Comparison of ENCODE assay signal across 18 cellular contexts in the genomic region with DNA sequence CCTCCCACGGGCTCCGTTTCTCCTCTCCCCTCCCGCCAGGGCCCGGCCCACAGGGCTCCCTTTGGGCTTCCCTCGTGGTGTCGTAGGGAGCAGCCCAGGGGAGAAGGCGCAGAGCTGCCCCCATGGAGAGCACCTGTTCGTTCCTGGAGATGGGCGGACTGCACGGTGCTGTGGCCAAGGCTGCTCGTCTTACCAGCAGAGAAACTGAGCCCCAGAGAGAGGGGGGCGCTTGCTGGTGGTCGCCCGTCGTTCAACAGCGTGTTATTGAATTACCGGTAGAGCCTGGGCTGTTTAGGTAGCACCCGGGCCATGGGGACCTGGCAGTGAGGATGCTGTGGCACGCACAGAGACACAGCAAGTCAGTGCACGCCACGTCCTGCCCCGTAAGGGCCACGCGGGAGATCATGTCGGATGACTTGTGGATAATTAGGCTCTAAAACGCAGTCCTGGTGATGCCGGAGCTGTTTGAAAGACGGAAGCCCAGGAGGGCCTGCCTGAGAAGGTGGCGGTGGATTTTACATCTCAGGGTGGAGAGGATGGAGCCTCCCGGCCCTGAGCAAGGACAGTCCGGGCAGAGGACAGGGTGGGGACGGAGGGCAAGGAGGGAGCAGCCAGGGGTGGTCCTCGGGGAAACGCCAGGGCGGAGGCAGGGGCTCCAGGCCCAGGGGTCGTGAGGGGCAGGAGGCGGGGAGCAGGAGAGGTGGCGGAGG.
DNase-seq lines count a peak whose midpoint lies in the region; FAIRE-seq and TF ChIP-seq lines count a peak whose summit lies in the region.
"Had no signal": no experiment of that assay in that cellular context is flagged by ENCODE, and none has a peak within 500 bp of the region (broad histone marks: within the 10 kb centered on the region; RNA-seq: fewer than 3 reads in every experiment).

No MANE protein-coding gene starts in this region.

- H2BK12ac ChIP-seq in H1 (ENCODE audit: low read depth, low read length) = no peak overlapping the region
- H2BK12ac ChIP-seq in neuronal stem cell (ENCODE audit: low read length) = no peak overlapping the region

- TF ChIP-seq CTCF in left ventricle myocardium inferior (IDR thresholded peaks at IDR 0.05; ENCODE audit: borderline replicate concordance) = no peak
- no peak for TF ChIP-seq CTCF in H1 (IDR thresholded peaks at IDR 0.05; ENCODE audit: control extremely low read depth in 1 of 3, insufficient read depth in 1 of 3, low read depth in 1 of 3, low read length in 3 of 3)

- CTCF ChIA-PET in H1 (lab: Charles Lee; ENCODE audit: partially characterized antibody) = interaction anchor here (1.0 to 3.2 kb wide), 2 partner anchors 16 to 17 kb away, joined by 5 to 14 read pairs; no protein-coding TSS in a partner anchor

- no peak for TF ChIP-seq EP300 in H1 (IDR thresholded peaks at IDR 0.05; ENCODE audit: borderline replicate concordance in 1 of 2, low read depth in 2 of 2, low read length in 2 of 2)

- no peaks in the 10 kb centered on the region for H3K79me1 ChIP-seq in H1 (ENCODE audit: low read depth, low read length)
- H3K79me1 ChIP-seq in neuronal stem cell (ENCODE audit: low read depth, low read length) = no peaks in the 10 kb centered on the region

- intact Hi-C loops in cardiac septum (cut with DNase I) (no loop called here), left ventricle myocardium inferior (cut with micrococcal nuclease) (no loop called here)

- no peak for TF ChIP-seq POLR2A in H1 (IDR thresholded peaks at IDR 0.05; ENCODE audit: control extremely low read depth in 1 of 2, low read depth in 2 of 2, low read length in 2 of 2)

- H3K4me3 ChIP-seq in left ventricle myocardium inferior (no peak overlapping the region), H1 (ENCODE audit: extremely low read depth in 1 of 4, insufficient read depth in 2 of 4, low read depth in 3 of 4, low read length in 4 of 4) (no peak overlapping the region), neuronal stem cell (ENCODE audit: low read length in 2 of 2) (no peak overlapping the region)
- H3K4me3 ChIP-seq: A549, pancreas, smooth muscle cell had no signal

- no peak overlapping the region for H4K8ac ChIP-seq in H1 (ENCODE audit: extremely low read depth, insufficient read depth, low read length)
- H4K8ac ChIP-seq in neuronal stem cell (ENCODE audit: low read depth, low read length) = peak overlapping the region; percentile 53

- H4K91ac ChIP-seq in H1 (replicated peaks; ENCODE audit: insufficient read length, low read length) = no peak overlapping the region
- no peak overlapping the region for H4K91ac ChIP-seq in neuronal stem cell (ENCODE audit: low read depth, low read length, poor library complexity)

- H3K4me1 ChIP-seq in left ventricle myocardium inferior (peaks cover 36% of the 10 kb centered on the region), H1 (replicated peaks in 1 of 4; ENCODE audit: control insufficient read depth in 3 of 4, insufficient read depth in 4 of 4, low read length in 3 of 4) (no peaks in the 10 kb centered on the region; a peak in 1 of 7 replicates), neuronal stem cell (ENCODE audit: control insufficient read depth in 2 of 2, insufficient read depth in 1 of 2, low read depth in 1 of 2, low read length in 2 of 2) (peaks cover 0 to 3% of the 10 kb centered on the region in 2 donors)
- H3K4me1 ChIP-seq: pancreas had no signal

- no peak overlapping the region for H2BK20ac ChIP-seq in H1 (ENCODE audit: low read length)

- H3K27ac ChIP-seq in left ventricle myocardium inferior (replicated peaks) (no peak overlapping the region), H1 (ENCODE audit: low read depth, low read length) (no peak overlapping the region), neuronal stem cell (replicated peaks; ENCODE audit: low read length) (no peak overlapping the region)
- H3K27ac ChIP-seq: A549, pancreas had no signal

- H3K9me3 ChIP-seq in left ventricle myocardium inferior (replicated peaks) (no peaks in the 10 kb centered on the region), H1 (ENCODE audit: insufficient read depth in 2 of 2, low read depth in 1 of 2, low read length in 1 of 2) (no peaks in the 10 kb centered on the region), neuronal stem cell (replicated peaks in 1 of 2; ENCODE audit: control insufficient read depth in 2 of 2, insufficient read depth in 1 of 2, low read depth in 1 of 2, low read length in 2 of 2) (no peaks in the 10 kb centered on the region)
- H3K9me3 ChIP-seq: A549, pancreas had no signal

- 86% methylated on average over 30 of the region's 38 CpGs; no CpG with 5 or more reads in 1 of the 2 experiments for WGBS in H1 (ENCODE audit: extremely low coverage in 1 of 2, insufficient coverage in 1 of 2, insufficient read length in 1 of 2, insufficient replicate concordance in 2 of 2, low coverage in 1 of 2, low lambda C conversion rate in 2 of 2, missing lambda C conversion rate in 1 of 2), 2 experiments
- WGBS in neuronal stem cell (ENCODE audit: extremely low coverage in 2 of 2, insufficient read length in 2 of 2, insufficient replicate concordance in 1 of 2), 2 donors = no CpG with 5 or more reads among the region's 38 CpGs

- H3K4me2 ChIP-seq in H1 (ENCODE audit: insufficient read depth in 1 of 2, low read depth in 2 of 2, low read length in 2 of 2) (no peak overlapping the region), neuronal stem cell (ENCODE audit: insufficient read depth, low read length, poor library complexity, severe bottlenecking) (no peak overlapping the region)
- H3K4me2 ChIP-seq: A549, smooth muscle cell had no signal

- H3K23me2 ChIP-seq in H1 (ENCODE audit: low read depth, low read length) = no peaks in the 10 kb centered on the region

- no peaks in the 10 kb centered on the region for H4K20me1 ChIP-seq in H1 (replicated peaks in 1 of 2; ENCODE audit: control insufficient read depth in 1 of 2, insufficient read depth in 2 of 2, low read length in 2 of 2)

- no peak for FAIRE-seq in H1 (lab: Jason Lieb, UNC)
- FAIRE-seq: A549, GM12892, pancreas, RCC 7860 had no signal

- peak; percentile 75 for DNase-seq in cardiac septum (ENCODE audit: low spot score)
- DNase-seq in left ventricle myocardium inferior = no peak
- DNase-seq in H1 (ENCODE audit: low read depth in 1 of 2, low spot score in 2 of 2) = peak in 1 of 2 experiments; percentile 41
- no peak for DNase-seq in neuronal stem cell (ENCODE audit: low spot score)
- peak; percentile 39 for DNase-seq in ureter (ENCODE audit: low spot score)
- DNase-seq in activated gamma-delta T cell (lab: John Stamatoyannopoulos, UW) = no peak
- no peak for DNase-seq in NCI-H2107 (lab: John Stamatoyannopoulos, UW)
- no peak for DNase-seq in GM19238 (ENCODE audit: insufficient read length, low spot score)
- DNase-seq: activated CD4-positive, alpha-beta T cell treated with anti-CD3 and anti-CD28 coated beads, Interleukin-2, amount 10 ng/mL, durations not matched to agents 7 days and 5 days; CD4-positive, CD25-positive, alpha-beta regulatory T cell; dermis blood vessel endothelial cell; DMS153; NCI-H1417 had no signal

- no peak overlapping the region for H2AFZ ChIP-seq in H1 (ENCODE audit: low read length)
- no peak overlapping the region for H2AFZ ChIP-seq in neuronal stem cell (ENCODE audit: low read length)

- no peak overlapping the region for H3K18ac ChIP-seq in H1 (ENCODE audit: extremely low read depth, low read length)
- H3K18ac ChIP-seq in neuronal stem cell (ENCODE audit: low read length) = peak overlapping the region; percentile 91

- no peaks in the 10 kb centered on the region for H3K27me3 ChIP-seq in left ventricle myocardium inferior (ENCODE audit: low read depth)
- H3K27me3 ChIP-seq in H1 (replicated peaks in 1 of 4; ENCODE audit: control insufficient read depth in 3 of 4, extremely low read depth in 1 of 4, insufficient read depth in 3 of 4, low read length in 3 of 4) = no peaks in the 10 kb centered on the region; a peak in 1 of 7 replicates
- H3K27me3 ChIP-seq in neuronal stem cell (ENCODE audit: control insufficient read depth in 3 of 3, insufficient read depth in 3 of 3, low read depth in 1 of 3, low read length in 3 of 3) = peaks cover 0 to 6% (median 0%) of the 10 kb centered on the region in 3 experiments
- H3K27me3 ChIP-seq: pancreas had no signal

- no peak overlapping the region for H4K5ac ChIP-seq in H1 (ENCODE audit: insufficient read length, low read depth, low read length)

- H3K23ac ChIP-seq in H1 (ENCODE audit: insufficient read length) (no peak overlapping the region), neuronal stem cell (ENCODE audit: low read depth, low read length, poor library complexity) (peak overlapping the region; percentile 40)

- TF ChIP-seq RAD21 in H1 (IDR thresholded peaks at IDR 0.05 in 1 of 2, conservative IDR thresholded peaks at IDR 0.05 in 1 of 2; ENCODE audit: low read depth in 2 of 2, low read length in 2 of 2) = no peak

- no peaks in the 10 kb centered on the region for H3K79me2 ChIP-seq in H1 (ENCODE audit: control insufficient read depth in 1 of 2, insufficient read depth in 2 of 2, low read length in 2 of 2)

- H3K4ac ChIP-seq in H1 (replicated peaks; ENCODE audit: insufficient read length, low read depth, low read length) (no peak overlapping the region), neuronal stem cell (ENCODE audit: low read length) (no peak overlapping the region)

- H3K14ac ChIP-seq in H1 (ENCODE audit: insufficient read length) (no peak overlapping the region), neuronal stem cell (ENCODE audit: low read length) (no peak overlapping the region)

- H2BK15ac ChIP-seq in H1 (ENCODE audit: low read length) (no peak overlapping the region), neuronal stem cell (ENCODE audit: low read length) (peak overlapping the region; percentile 70)

- H2BK120ac ChIP-seq in H1 (replicated peaks; ENCODE audit: low read depth, low read length) = no peak overlapping the region
- H2BK120ac ChIP-seq in neuronal stem cell (ENCODE audit: low read depth, low read length) = no peak overlapping the region

- POLR2A ChIA-PET in H1 (lab: Charles Lee; ENCODE audit: partially characterized antibody) = no interaction called here

- peaks cover 34% of the 10 kb centered on the region for H3K36me3 ChIP-seq in left ventricle myocardium inferior
- H3K36me3 ChIP-seq in H1 (ENCODE audit: control insufficient read depth in 2 of 4, insufficient read depth in 4 of 4, low read length in 3 of 4) = no peaks in the 10 kb centered on the region
- H3K36me3 ChIP-seq in neuronal stem cell (replicated peaks in 1 of 2; ENCODE audit: control insufficient read depth in 2 of 2, insufficient read depth in 2 of 2, low read length in 2 of 2) = no peaks in the 10 kb centered on the region
- H3K36me3 ChIP-seq: pancreas had no signal

- H3K9ac ChIP-seq in H1 (replicated peaks in 1 of 4; ENCODE audit: extremely low read depth in 1 of 4, low read depth in 3 of 4, low read length in 3 of 4) = no peak overlapping the region
- H3K9ac ChIP-seq in neuronal stem cell (ENCODE audit: low read depth, low read length, poor library complexity) = peak overlapping the region; percentile 54

- no peak overlapping the region for H3K56ac ChIP-seq in H1 (replicated peaks; ENCODE audit: insufficient read length, low read depth, low read length)

- H2AK5ac ChIP-seq in H1 (ENCODE audit: low read depth, low read length) (no peak overlapping the region), neuronal stem cell (ENCODE audit: low read depth, low read length) (peak overlapping the region; percentile 65)

- H2BK5ac ChIP-seq in H1 (ENCODE audit: low read depth, low read length) (0 out of 2 replicates have a peak overlapping the region, but pooled peaks have one; percentile 44), neuronal stem cell (ENCODE audit: low read length) (no peak overlapping the region)

Comparison
In these comparisons a context has a peak if more than half of its experiments do, and no peak if none do; other contexts are left out.
1. DNase-seq: peak in cardiac septum (single experiment) and ureter (single experiment); none in left ventricle myocardium inferior (single experiment), neuronal stem cell (single experiment), activated gamma-delta T cell (single experiment), NCI-H2107 (single experiment) and GM19238 (single experiment).